16 cellular contexts compared by ENCODE assay signal in the genomic region with DNA sequence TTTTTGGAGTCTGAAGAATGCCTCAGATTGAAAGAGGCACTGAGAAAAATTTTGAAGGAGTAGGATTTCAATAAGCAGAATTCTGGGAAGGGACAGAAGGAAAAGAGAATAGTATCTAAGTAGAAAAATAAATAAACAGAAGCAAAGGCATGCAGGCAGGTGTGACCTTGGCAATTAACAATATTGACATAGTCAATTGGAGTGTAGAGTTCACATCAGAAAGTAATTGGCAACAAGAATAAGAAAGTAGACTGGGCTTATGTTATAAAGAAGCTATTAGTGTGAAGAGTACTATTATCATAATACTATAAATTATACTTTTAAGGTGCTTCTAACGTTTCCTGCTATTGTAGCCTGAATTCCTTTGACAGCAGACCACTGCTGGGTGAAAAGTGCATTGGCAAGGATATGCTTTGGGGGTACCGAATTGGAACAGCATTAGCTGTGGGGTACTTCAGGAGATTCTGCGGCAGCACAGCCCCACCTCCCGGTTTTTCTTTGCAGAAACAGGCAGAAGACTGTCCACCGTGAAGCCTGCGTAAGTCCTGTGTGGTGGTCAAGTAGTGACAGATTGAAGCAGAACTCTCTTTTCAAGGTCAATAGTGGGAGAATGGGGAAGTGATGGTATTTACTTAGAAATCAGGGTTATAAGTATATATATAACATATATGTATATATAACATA.
DNase-seq lines count a peak whose midpoint lies in the region; ATAC-seq and TF ChIP-seq lines count a peak whose summit lies in the region.
"Had no signal": no experiment of that assay in that cellular context is flagged by ENCODE, and none has a peak within 500 bp of the region (broad histone marks: within the 10 kb centered on the region; RNA-seq: fewer than 3 reads in every experiment).

No MANE protein-coding gene starts in this region.

- CTCF ChIA-PET in HEK293 (lab: Yijun Ruan, JAX) (no interaction called here), WTC11 (lab: Charles Lee) (no interaction called here)

- no peak overlapping the region for H3K27ac ChIP-seq in HEK293 (ENCODE audit: extremely low read depth, low read depth, low read length)

- ATAC-seq in WTC11 (peak; percentile 60; the same call in 1 of the 2 replicates), left colon (peak; percentile 36)

- H3K36me3 Mint-ChIP-seq in WTC11 = no peaks in the 10 kb centered on the region

- DNase-seq in NCI-H2227 (lab: John Stamatoyannopoulos, UW; ENCODE audit: unreplicated experiment) = peak; percentile 46
- DNase-seq in WTC11 (ENCODE audit: low spot score) = no peak
- no peak for DNase-seq in left colon
- no peak for DNase-seq in foreskin fibroblast
- no peak for DNase-seq in cerebellar nuclear complex (lab: John Stamatoyannopoulos, UW)
- no peak for DNase-seq in NCI-H128 (lab: John Stamatoyannopoulos, UW; ENCODE audit: unreplicated experiment)
- DNase-seq: CD4-positive, alpha-beta T cell; GF-D8; Karpas-422; MM.1S; NCI-H1417 treated with DMSO at 0.1 percent for 48 hours; NCI-H2081; NCI-H526; SIG-M5 had no signal

- TF ChIP-seq CTCF in HEK293 (tag by site-specific recombination; IDR thresholded peaks at IDR 0.05) = no peak
- TF ChIP-seq CTCF in WTC11 (IDR thresholded peaks at IDR 0.05) = no peak
- no peak for TF ChIP-seq CTCF in foreskin fibroblast (IDR thresholded peaks at IDR 0.05; ENCODE audit: low read depth, low read length)

- no peak overlapping the region for H3K27ac Mint-ChIP-seq in WTC11
- H3K27ac Mint-ChIP-seq: B cell; CD4-positive, alpha-beta T cell had no signal

- no peak overlapping the region for H3K4me3 ChIP-seq in HEK293 (ENCODE audit: low read depth, low read length)
- H3K4me3 ChIP-seq in foreskin fibroblast (ENCODE audit: low read depth in 1 of 2, low read length in 2 of 2) = no peak overlapping the region

- no peaks in the 10 kb centered on the region for H3K36me3 ChIP-seq in HEK293 (ENCODE audit: control insufficient read depth in 2 of 2, insufficient read depth in 1 of 2, low read length in 2 of 2)

- no peaks in the 10 kb centered on the region for H3K27me3 Mint-ChIP-seq in WTC11 (ENCODE audit: low read depth)
- H3K27me3 Mint-ChIP-seq: B cell; CD4-positive, alpha-beta T cell had no signal

- no peaks in the 10 kb centered on the region for H3K9me3 Mint-ChIP-seq in WTC11
- H3K9me3 Mint-ChIP-seq: CD4-positive, alpha-beta T cell had no signal

- intact Hi-C loops in left colon (cut with DNase I, micrococcal nuclease) = no loop called here

- H3K4me3 Mint-ChIP-seq in WTC11 = no peak overlapping the region
- H3K4me3 Mint-ChIP-seq: B cell; CD4-positive, alpha-beta T cell had no signal

- POLR2A ChIA-PET in HEK293 (lab: Yijun Ruan, JAX) (no interaction called here), WTC11 (lab: Charles Lee) (no interaction called here)

- no peaks in the 10 kb centered on the region for H3K4me1 ChIP-seq in HEK293 (ENCODE audit: control insufficient read depth, insufficient read depth, low read length)

- H3K9me3 ChIP-seq in HEK293 (ENCODE audit: control insufficient read depth, insufficient read depth, low read depth, low read length) = no peaks in the 10 kb centered on the region

- H3K4me1 Mint-ChIP-seq in WTC11 = peaks cover 11% of the 10 kb centered on the region
- H3K4me1 Mint-ChIP-seq: B cell had no signal

TF ChIP-seq in HEK293, 187 proteins besides CTCF, POLR2A, EP300 and RAD21:
- no peak for TF ChIP-seq ZNF510 (tag by site-specific recombination; IDR thresholded peaks at IDR 0.05; ENCODE audit: insufficient replicate concordance)
- no peak for TF ChIP-seq TRIM28 (IDR thresholded peaks at IDR 0.05; ENCODE audit: borderline replicate concordance, low read length)
- peak; percentile 37; the same call in 1 of the 2 replicates for TF ChIP-seq ZNF654 (tag by site-specific recombination; IDR thresholded peaks at IDR 0.05; ENCODE audit: low read depth)
- TF ChIP-seq ZNF473 (tag by site-specific recombination; IDR thresholded peaks at IDR 0.05) = no peak
- no peak for TF ChIP-seq ZNF664 (tag by site-specific recombination; IDR thresholded peaks at IDR 0.05)

TF ChIP-seq in WTC11, 78 proteins besides CTCF, POLR2A, EP300 and RAD21:
- TF ChIP-seq, protein P1, sequence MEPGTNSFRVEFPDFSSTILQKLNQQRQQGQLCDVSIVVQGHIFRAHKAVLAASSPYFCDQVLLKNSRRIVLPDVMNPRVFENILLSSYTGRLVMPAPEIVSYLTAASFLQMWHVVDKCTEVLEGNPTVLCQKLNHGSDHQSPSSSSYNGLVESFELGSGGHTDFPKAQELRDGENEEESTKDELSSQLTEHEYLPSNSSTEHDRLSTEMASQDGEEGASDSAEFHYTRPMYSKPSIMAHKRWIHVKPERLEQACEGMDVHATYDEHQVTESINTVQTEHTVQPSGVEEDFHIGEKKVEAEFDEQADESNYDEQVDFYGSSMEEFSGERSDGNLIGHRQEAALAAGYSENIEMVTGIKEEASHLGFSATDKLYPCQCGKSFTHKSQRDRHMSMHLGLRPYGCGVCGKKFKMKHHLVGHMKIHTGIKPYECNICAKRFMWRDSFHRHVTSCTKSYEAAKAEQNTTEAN (CRISPR knock-in tag; IDR thresholded peaks at IDR 0.05) = no peak
- TF ChIP-seq MYBL2 (CRISPR knock-in tag; IDR thresholded peaks at IDR 0.05) (no peak), RORB (CRISPR knock-in tag; IDR thresholded peaks at IDR 0.05) (no peak), ESRRA (CRISPR knock-in tag; IDR thresholded peaks at IDR 0.05; ENCODE audit: borderline replicate concordance) (no peak), ZNF263 (CRISPR knock-in tag; IDR thresholded peaks at IDR 0.05; ENCODE audit: low read depth) (no peak), NFE2L1 (CRISPR knock-in tag; IDR thresholded peaks at IDR 0.05) (no peak)
- TF ChIP-seq, protein P2, sequence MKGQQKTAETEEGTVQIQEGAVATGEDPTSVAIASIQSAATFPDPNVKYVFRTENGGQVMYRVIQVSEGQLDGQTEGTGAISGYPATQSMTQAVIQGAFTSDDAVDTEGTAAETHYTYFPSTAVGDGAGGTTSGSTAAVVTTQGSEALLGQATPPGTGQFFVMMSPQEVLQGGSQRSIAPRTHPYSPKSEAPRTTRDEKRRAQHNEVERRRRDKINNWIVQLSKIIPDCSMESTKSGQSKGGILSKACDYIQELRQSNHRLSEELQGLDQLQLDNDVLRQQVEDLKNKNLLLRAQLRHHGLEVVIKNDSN (CRISPR knock-in tag; IDR thresholded peaks at IDR 0.05) = no peak
- TF ChIP-seq, protein P3, sequence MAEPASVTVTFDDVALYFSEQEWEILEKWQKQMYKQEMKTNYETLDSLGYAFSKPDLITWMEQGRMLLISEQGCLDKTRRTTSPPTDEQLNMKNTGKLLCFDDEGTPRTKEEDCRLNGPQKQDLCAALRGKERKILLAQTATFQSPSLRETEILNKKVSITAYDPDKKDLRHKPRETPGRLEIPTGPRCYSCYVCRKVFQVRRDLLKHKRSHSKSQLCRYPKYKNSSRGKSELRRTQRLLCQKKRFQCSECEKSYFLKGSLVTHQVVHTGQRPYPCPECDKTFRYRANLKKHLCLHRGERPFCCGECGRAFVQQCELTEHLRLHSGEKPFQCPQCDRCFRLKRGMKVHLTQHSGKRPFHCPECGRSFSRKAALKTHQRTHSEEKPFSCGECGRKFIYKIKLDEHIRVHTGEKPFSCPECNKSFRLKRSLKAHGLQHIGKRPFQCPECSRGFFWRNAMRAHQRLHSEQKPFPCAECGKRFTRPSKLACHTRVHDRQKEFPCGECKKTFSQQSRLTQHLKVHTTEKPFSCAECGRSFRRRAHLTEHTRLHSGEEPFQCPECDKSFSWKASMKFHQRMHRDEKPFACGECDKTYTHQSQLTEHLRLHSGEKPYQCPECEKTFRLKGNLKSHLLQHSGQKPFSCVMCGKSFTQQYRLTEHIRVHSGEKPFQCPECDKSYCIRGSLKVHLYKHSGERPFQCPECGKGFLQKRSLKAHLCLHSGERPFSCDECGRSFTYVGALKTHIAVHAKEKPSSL (CRISPR knock-in tag; conservative IDR thresholded peaks at IDR 0.05) = no peak
- TF ChIP-seq, protein P4, sequence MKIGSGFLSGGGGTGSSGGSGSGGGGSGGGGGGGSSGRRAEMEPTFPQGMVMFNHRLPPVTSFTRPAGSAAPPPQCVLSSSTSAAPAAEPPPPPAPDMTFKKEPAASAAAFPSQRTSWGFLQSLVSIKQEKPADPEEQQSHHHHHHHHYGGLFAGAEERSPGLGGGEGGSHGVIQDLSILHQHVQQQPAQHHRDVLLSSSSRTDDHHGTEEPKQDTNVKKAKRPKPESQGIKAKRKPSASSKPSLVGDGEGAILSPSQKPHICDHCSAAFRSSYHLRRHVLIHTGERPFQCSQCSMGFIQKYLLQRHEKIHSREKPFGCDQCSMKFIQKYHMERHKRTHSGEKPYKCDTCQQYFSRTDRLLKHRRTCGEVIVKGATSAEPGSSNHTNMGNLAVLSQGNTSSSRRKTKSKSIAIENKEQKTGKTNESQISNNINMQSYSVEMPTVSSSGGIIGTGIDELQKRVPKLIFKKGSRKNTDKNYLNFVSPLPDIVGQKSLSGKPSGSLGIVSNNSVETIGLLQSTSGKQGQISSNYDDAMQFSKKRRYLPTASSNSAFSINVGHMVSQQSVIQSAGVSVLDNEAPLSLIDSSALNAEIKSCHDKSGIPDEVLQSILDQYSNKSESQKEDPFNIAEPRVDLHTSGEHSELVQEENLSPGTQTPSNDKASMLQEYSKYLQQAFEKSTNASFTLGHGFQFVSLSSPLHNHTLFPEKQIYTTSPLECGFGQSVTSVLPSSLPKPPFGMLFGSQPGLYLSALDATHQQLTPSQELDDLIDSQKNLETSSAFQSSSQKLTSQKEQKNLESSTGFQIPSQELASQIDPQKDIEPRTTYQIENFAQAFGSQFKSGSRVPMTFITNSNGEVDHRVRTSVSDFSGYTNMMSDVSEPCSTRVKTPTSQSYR (CRISPR knock-in tag; IDR thresholded peaks at IDR 0.05) = no peak
